Comparison of ENCODE assay signal across 16 cellular contexts in the genomic region with DNA sequence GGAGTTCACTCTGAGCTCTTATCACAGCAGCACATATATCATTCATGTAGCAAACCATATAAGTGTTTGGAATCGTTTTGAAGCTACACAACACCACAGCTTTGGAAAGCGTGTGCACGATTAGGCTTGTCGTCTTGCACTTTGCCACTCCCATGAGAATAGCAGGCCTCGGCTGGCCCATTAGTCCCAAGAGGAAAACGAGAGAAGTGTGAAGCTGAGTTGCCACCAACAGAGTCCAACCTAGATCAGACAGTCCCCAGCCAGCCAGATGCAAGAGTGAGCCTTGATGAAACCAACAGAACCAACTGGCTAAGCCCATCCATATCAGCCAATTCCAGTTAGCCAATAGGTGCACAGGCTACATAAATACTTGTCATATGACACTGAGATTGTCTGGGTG.
A peak's percentile ranks its signal among the peaks of the same experiment; 100 is the strongest.
DNase-seq lines count a peak whose midpoint lies in the region; ATAC-seq, FAIRE-seq and TF ChIP-seq lines count a peak whose summit lies in the region.
"Had no signal": no experiment of that assay in that cellular context is flagged by ENCODE, and none has a peak within 500 bp of the region (broad histone marks: within the 10 kb centered on the region; RNA-seq: fewer than 3 reads in every experiment).

No MANE protein-coding gene starts in this region.

- no peaks in the 10 kb centered on the region for H3K36me3 Mint-ChIP-seq in natural killer cell
- H3K36me3 Mint-ChIP-seq: CD4-positive, alpha-beta memory T cell had no signal

- no peaks in the 10 kb centered on the region for H3K36me3 ChIP-seq in small intestine (ENCODE audit: control insufficient read depth in 2 of 2, insufficient read depth in 2 of 2, low read length in 2 of 2)
- H3K36me3 ChIP-seq: BE2C had no signal

- no peaks in the 10 kb centered on the region for H3K9me3 Mint-ChIP-seq in natural killer cell
- H3K9me3 Mint-ChIP-seq: CD4-positive, alpha-beta memory T cell had no signal

- no peak overlapping the region for H3K27ac Mint-ChIP-seq in natural killer cell
- H3K27ac Mint-ChIP-seq: CD4-positive, alpha-beta memory T cell had no signal

- intact Hi-C loops in natural killer cell (cut with micrococcal nuclease): no loop called here

- DNase-seq in NCI-H1436 (lab: John Stamatoyannopoulos, UW): peak; percentile 54
- peak; percentile 43 for DNase-seq in NCI-H1436 treated with DMSO at 0.1 percent for 48 hours (lab: John Stamatoyannopoulos, UW)
- DNase-seq in NCI-H510A treated with DMSO at 0.1 percent for 48 hours (lab: John Stamatoyannopoulos, UW): peak; percentile 65
- peak; percentile 60 for DNase-seq in small intestine
- DNase-seq in natural killer cell: no peak
- DNase-seq in effector CD4-positive, alpha-beta T cell: no peak
- DNase-seq: BE2C; CD4-positive, alpha-beta memory T cell; DND-41; GDM1; IMR-90 had no signal

- H3K4me1 ChIP-seq in small intestine (ENCODE audit: control insufficient read depth in 2 of 2, insufficient read depth in 1 of 2, low read depth in 1 of 2, low read length in 1 of 2): peaks cover 0 to 1% of the 10 kb centered on the region in 2 donors
- H3K4me1 ChIP-seq: A549, BE2C had no signal

- no peaks in the 10 kb centered on the region for H3K27me3 ChIP-seq in small intestine (ENCODE audit: control insufficient read depth in 2 of 2, insufficient read depth in 2 of 2, low read length in 2 of 2)
- H3K27me3 ChIP-seq: BE2C had no signal

- no peaks in the 10 kb centered on the region for H3K9me3 ChIP-seq in small intestine (ENCODE audit: control insufficient read depth, low read depth)
- H3K9me3 ChIP-seq: A549, BE2C had no signal

- no peaks in the 10 kb centered on the region for H3K4me1 Mint-ChIP-seq in natural killer cell
- H3K4me1 Mint-ChIP-seq: CD4-positive, alpha-beta memory T cell had no signal

- H3K4me3 ChIP-seq in small intestine (ENCODE audit: low read depth in 1 of 2, low read length in 2 of 2): no peak overlapping the region
- H3K4me3 ChIP-seq: A549 had no signal

- FAIRE-seq in small intestine (lab: Jason Lieb, UNC): no peak
- FAIRE-seq: A549, H54 had no signal

- H3K27ac ChIP-seq in small intestine (ENCODE audit: low read depth in 1 of 2, low read length in 1 of 2): peak overlapping the region; percentile 8 to 28
- H3K27ac ChIP-seq: A549, C4-2B, HL-60 had no signal

- ATAC-seq in natural killer cell: no peak
- ATAC-seq: A549, HCT116 had no signal

- H3K4me3 Mint-ChIP-seq in natural killer cell: no peak overlapping the region
- H3K4me3 Mint-ChIP-seq: CD4-positive, alpha-beta memory T cell had no signal

- WGBS in small intestine, 3 donors: 20 to 63% (median 28%) methylated on average over 6 of the region's 6 CpGs

- H3K27me3 Mint-ChIP-seq in natural killer cell (ENCODE audit: low read depth in 2 of 2): peaks cover 10 to 18% of the 10 kb centered on the region in 2 donors

- no peak for TF ChIP-seq CTCF in natural killer cell (IDR thresholded peaks at IDR 0.05)

Comparison
In these comparisons a context has a peak if more than half of its experiments do, and no peak if none do; other contexts are left out.
1. DNase-seq: peak in NCI-H1436 (single experiment), NCI-H1436 treated with DMSO at 0.1 percent for 48 hours (single experiment), NCI-H510A treated with DMSO at 0.1 percent for 48 hours (single experiment) and small intestine (single experiment); none in natural killer cell (single experiment) and effector CD4-positive, alpha-beta T cell (single experiment).